Comparison of ENCODE assay signal across 1 cellular context in the genomic region with DNA sequence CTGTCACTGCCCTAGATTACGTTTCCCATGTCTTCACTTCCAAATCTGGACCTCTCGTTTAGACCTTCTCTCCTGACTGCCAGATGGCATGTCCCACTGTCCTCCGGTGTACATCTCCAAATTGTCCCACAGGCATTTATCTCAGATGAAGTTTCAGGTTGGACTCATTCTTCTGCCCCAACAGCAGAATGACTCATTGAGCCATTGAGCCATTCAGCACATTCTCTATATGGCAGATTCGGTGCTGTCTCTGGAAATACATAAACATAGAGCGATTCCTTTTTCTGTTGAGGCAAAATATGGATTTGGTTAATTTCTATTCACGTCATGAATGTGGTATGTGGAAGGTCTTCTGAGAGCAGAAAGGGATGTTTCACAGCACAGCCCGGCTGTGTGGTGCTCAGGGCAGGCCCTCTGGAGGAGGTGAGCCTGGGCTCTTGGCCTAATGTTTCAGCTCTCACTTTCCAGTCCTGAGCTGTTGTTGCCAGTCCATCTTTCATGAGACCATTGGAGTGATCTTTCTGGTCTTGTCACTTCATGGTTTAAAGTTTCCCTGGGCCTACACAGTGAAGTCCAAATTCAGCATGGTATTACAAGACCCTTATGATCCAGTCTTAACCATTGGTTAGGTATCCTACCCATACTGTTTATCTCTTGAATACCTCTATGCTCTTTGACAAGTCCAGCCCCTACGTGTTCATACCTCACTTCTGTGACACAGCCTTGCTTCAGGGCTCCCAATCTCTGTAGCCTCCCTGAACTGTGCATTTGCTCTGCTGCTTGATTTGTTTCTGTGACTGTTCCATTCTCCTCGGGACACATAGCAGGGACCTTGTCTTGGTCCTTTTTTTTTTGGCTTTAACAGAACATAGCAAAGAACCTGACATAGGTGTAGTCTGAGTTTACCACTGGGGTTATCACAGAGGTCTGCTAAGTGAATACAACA.
A peak's percentile ranks its signal among the peaks of the same experiment; 100 is the strongest.
TF ChIP-seq lines count a peak whose summit lies in the region.

No MANE protein-coding gene starts in this region.

TF ChIP-seq in K562, 482 proteins besides CTCF, POLR2A, EP300 and RAD21:
- TF ChIP-seq CEBPG (CRISPR knock-in tag; IDR thresholded peaks at IDR 0.05) (no peak), CEBPG (tag; conservative IDR thresholded peaks at IDR 0.05 in 1 of 2, IDR thresholded peaks at IDR 0.05 in 1 of 2) (no peak), FOSL1 (tag; conservative IDR thresholded peaks at IDR 0.05) (0 out of 2 replicates have a peak, but pooled peaks have one; percentile 23), POLR2B (IDR thresholded peaks at IDR 0.05; ENCODE audit: low read depth, partially characterized antibody) (peak; percentile 13)
